In genomic region chr15:45796433-45796832, GRCh38 we compare ENCODE assay signal across 17 cellular contexts.
"Had no signal": no experiment of that assay in that cellular context is flagged by ENCODE, and none has a peak within 500 bp of the region (broad histone marks: within the 10 kb centered on the region; RNA-seq: fewer than 3 reads in every experiment).

No MANE protein-coding gene starts in this region.

- H3K4me1 ChIP-seq: gastroesophageal sphincter, left lung, right atrium auricular region had no signal

- ATAC-seq: activated CD8-positive, alpha-beta T cell treated with anti-CD3 and anti-CD28 coated beads for 36 hours; gastroesophageal sphincter; left lung; natural killer cell had no signal

- H3K4me3 ChIP-seq: gastroesophageal sphincter, left lung, right atrium auricular region, skin epidermis had no signal

- H3K36me3 ChIP-seq: gastroesophageal sphincter, left lung, right atrium auricular region had no signal

- DNase-seq: activated CD4-positive, alpha-beta T cell treated with anti-CD3 and anti-CD28 coated beads for 4 hours; activated CD8-positive, alpha-beta memory T cell treated with anti-CD3 and anti-CD28 coated beads, Interleukin-2, amount 50 U/mL, for 4 hours; activated CD8-positive, alpha-beta T cell treated with anti-CD3 and anti-CD28 coated beads for 36 hours; activated gamma-delta T cell; activated T-cell treated with anti-CD3 and anti-CD28 coated beads, Interleukin-2, amount 50 U/mL, for 48 hours; amniotic stem cell; islet precursor cell; left lung; natural killer cell; nucleus accumbens; stimulated activated CD4-positive, alpha-beta T cell treated with anti-CD3 and anti-CD28 coated beads, Interleukin-4, amount 100 ng/mL, for 24 hours; stimulated activated naive CD4-positive, alpha-beta T cell treated with Interleukin-2 at 50 U/mL for 16 hours; substantia nigra; trophoblast cell had no signal

- H3K9me3 ChIP-seq: gastroesophageal sphincter, left lung, right atrium auricular region had no signal

- H3K27me3 ChIP-seq: right atrium auricular region had no signal
